In genomic region chr1:6329392-6329791, GRCh38 we compare ENCODE assay signal across 15 cellular contexts.
DNase-seq lines count a peak whose midpoint lies in the region; ATAC-seq and TF ChIP-seq lines count a peak whose summit lies in the region.
"Had no signal": no experiment of that assay in that cellular context is flagged by ENCODE, and none has a peak within 500 bp of the region (broad histone marks: within the 10 kb centered on the region; RNA-seq: fewer than 3 reads in every experiment).

No MANE protein-coding gene starts in this region.

- 20% methylated on average over 1 of the region's 7 CpGs; no CpG with 5 or more reads in 1 of the 2 experiments for WGBS in IMR-90 (ENCODE audit: extremely low coverage in 2 of 2, insufficient read length in 1 of 2), 2 experiments
- 60 to 77% methylated on average over 1 to 7 of the region's 7 CpGs for WGBS in transverse colon (ENCODE audit: low coverage in 1 of 2), 2 donors

- peaks cover 3% of the 10 kb centered on the region; the same call in 1 of the 2 replicates for H3K36me3 ChIP-seq in IMR-90 (ENCODE audit: control insufficient read depth, insufficient read depth, low read length)
- no peaks in the 10 kb centered on the region for H3K36me3 ChIP-seq in transverse colon
- H3K36me3 ChIP-seq: BE2C had no signal

- no peak overlapping the region for H2BK15ac ChIP-seq in IMR-90 (ENCODE audit: low read depth, low read length)

- no peak overlapping the region for H2BK120ac ChIP-seq in IMR-90 (ENCODE audit: low read depth, low read length)

- H4K8ac ChIP-seq in IMR-90 (ENCODE audit: low read depth in 2 of 2, low read length in 2 of 2), result peak overlapping the region; percentile 38 to 44; a peak in 2 of 4 replicates

- no peak overlapping the region for H3K56ac ChIP-seq in IMR-90 (ENCODE audit: extremely low read depth, insufficient read depth, low read length)

- no peak overlapping the region for H3K14ac ChIP-seq in IMR-90 (replicated peaks; ENCODE audit: low read depth, low read length)

- POLR2A ChIA-PET in IMR-90 (lab: Charles Lee; ENCODE audit: unreplicated experiment), result no interaction called here

- TF ChIP-seq RAD21 in IMR-90 (IDR thresholded peaks at IDR 0.05; ENCODE audit: low read length), result no peak

- H2BK20ac ChIP-seq in IMR-90 (ENCODE audit: low read depth, low read length), result no peak overlapping the region

- ATAC-seq in IMR-90 (ENCODE audit: low read depth) (no peak), Right ventricle myocardium superior (ENCODE audit: poor library complexity) (no peak)

- peak overlapping the region; percentile 55; the same call in 1 of the 2 replicates for H3K27ac ChIP-seq in IMR-90 (ENCODE audit: insufficient read depth, low read length)
- H3K27ac ChIP-seq in transverse colon, result peak overlapping the region; percentile 18 to 53 (median 48)
- H3K27ac ChIP-seq: parathyroid adenoma had no signal

- no peak overlapping the region for H4K5ac ChIP-seq in IMR-90 (ENCODE audit: low read depth, low read length)

- in situ Hi-C loops in IMR-90 (cut with MboI; ENCODE audit: low sequenced_read_pairs), result loop anchor here (25.0 kb wide), 1 partner anchor 817 kb away; no protein-coding TSS in a partner anchor
- in situ Hi-C loops in transverse colon (cut with MboI; ENCODE audit: low pct_ligation_motif_present in 1 of 4, low pct_unique_long_range_greater_than_20kb in 1 of 4, low sequenced_read_pairs in 3 of 4), result loop anchor here in 2 of 4 donors (25.0 kb wide), 1 partner anchor 292 kb away; the partner anchor contains the start of gene KCNAB2 (in 2 of the 2)

- TF ChIP-seq CTCF in IMR-90 (conservative IDR thresholded peaks at IDR 0.05; ENCODE audit: low read depth, low read length) (no peak), transverse colon (IDR thresholded peaks at IDR 0.05) (no peak)

- no peak overlapping the region for H2BK5ac ChIP-seq in IMR-90 (ENCODE audit: low read depth, low read length, poor library complexity, severe bottlenecking)

- H3K4ac ChIP-seq in IMR-90 (ENCODE audit: low read depth, low read length), result peak overlapping the region; percentile 34; the same call in 1 of the 2 replicates

- H3K27me3 ChIP-seq in IMR-90 (ENCODE audit: control insufficient read depth, insufficient read depth, low read length) (no peaks in the 10 kb centered on the region), transverse colon (no peaks in the 10 kb centered on the region)
- H3K27me3 ChIP-seq: BE2C had no signal

- H3K4me1 ChIP-seq in IMR-90 (ENCODE audit: control insufficient read depth, insufficient read depth, low read length), result peaks cover 14% of the 10 kb centered on the region
- H3K4me1 ChIP-seq in transverse colon, result peaks cover 12 to 43% (median 22%) of the 10 kb centered on the region in 4 donors
- H3K4me1 ChIP-seq: BE2C, parathyroid adenoma had no signal

- no peak overlapping the region; the same call in 1 of the 2 replicates for H3K4me2 ChIP-seq in IMR-90 (ENCODE audit: low read depth, low read length)

- H3K4me3 ChIP-seq in IMR-90 (ENCODE audit: insufficient read depth, low read depth, low read length), result no peak overlapping the region
- H3K4me3 ChIP-seq in transverse colon, result no peak overlapping the region

- no peaks in the 10 kb centered on the region; the same call in 1 of the 2 replicates for H4K20me1 ChIP-seq in IMR-90 (ENCODE audit: insufficient read depth, low read length)

- peaks cover 0 to 12% of the 10 kb centered on the region in 2 experiments; a peak in 2 of 4 replicates for H3K79me1 ChIP-seq in IMR-90 (ENCODE audit: low read depth in 1 of 2, low read length in 2 of 2)

- intact Hi-C loops in IMR-90 (cut with micrococcal nuclease) (no loop called here), transverse colon (cut with DNase I; ENCODE audit: low total_unique reads) (no loop called here), Right ventricle myocardium superior (cut with DNase I) (no loop called here)

- CTCF ChIA-PET in IMR-90 (lab: Yijun Ruan, JAX), result no interaction called here

- 0 out of 2 replicates have a peak overlapping the region, but pooled peaks have one; percentile 79 for H3K23ac ChIP-seq in IMR-90 (ENCODE audit: low read depth, low read length)

- H4K91ac ChIP-seq in IMR-90 (ENCODE audit: insufficient read depth, low read depth, low read length), result no peak overlapping the region

- no peak overlapping the region for H3K18ac ChIP-seq in IMR-90 (ENCODE audit: low read depth, low read length)

- dilution Hi-C loops in IMR-90 (cut with HindIII; ENCODE audit: low sequenced_read_pairs, unreplicated experiment), result no loop called here

- TF ChIP-seq POLR2A in IMR-90 (IDR thresholded peaks at IDR 0.05; ENCODE audit: low read depth, low read length) (no peak), transverse colon (IDR thresholded peaks at IDR 0.05) (no peak)

- no peak overlapping the region for H2AK9ac ChIP-seq in IMR-90 (replicated peaks; ENCODE audit: low read depth, low read length, poor library complexity)

- H3K9me3 ChIP-seq in IMR-90 (ENCODE audit: control insufficient read depth, insufficient read depth, low read length) (no peaks in the 10 kb centered on the region), transverse colon (no peaks in the 10 kb centered on the region)
- H3K9me3 ChIP-seq: BE2C had no signal

- no peak for TF ChIP-seq EP300 in transverse colon (IDR thresholded peaks at IDR 0.05; ENCODE audit: low read depth)

- no peak overlapping the region for H2AK5ac ChIP-seq in IMR-90 (ENCODE audit: low read depth, low read length)

- no TSS peak for BruUV-seq in IMR-90 (replicated peaks; lab: Mats Ljungman, UMichigan)

- H3K9ac ChIP-seq in IMR-90 (ENCODE audit: low read depth, low read length), result no peak overlapping the region
- H3K9ac ChIP-seq: parathyroid adenoma had no signal

- H2AFZ ChIP-seq in IMR-90 (replicated peaks; ENCODE audit: low read length, poor library complexity), result peak overlapping the region; percentile 65
- H2AFZ ChIP-seq: parathyroid adenoma had no signal

- peaks cover 8% of the 10 kb centered on the region; the same call in 1 of the 2 replicates for H3K9me1 ChIP-seq in IMR-90 (ENCODE audit: insufficient read depth, low read length)

- peak; percentile 17 for DNase-seq in IMR-90
- peak; percentile 40 for DNase-seq in astrocyte of the hippocampus (ENCODE audit: low read depth, low spot score)
- DNase-seq in lung microvascular endothelial cell (ENCODE audit: low read depth in 2 of 2), result peak; percentile 14 to 59
- DNase-seq in transverse colon, result peak; percentile 31
- DNase-seq in NCI-H748 treated with DMSO at 0.1 percent for 48 hours (lab: John Stamatoyannopoulos, UW), result no peak
- DNase-seq in NCI-H510A (lab: John Stamatoyannopoulos, UW), result no peak
- DNase-seq in Right ventricle myocardium superior, result no peak
- DNase-seq: activated CD4-positive, alpha-beta T cell treated with anti-CD3 and anti-CD28 coated beads for 48 hours; activated CD8-positive, alpha-beta memory T cell treated with anti-CD3 and anti-CD28 coated beads, Interleukin-2, amount 50 U/mL, for 48 hours; BE2C; Calu3; GDM1; left ventricle myocardium superior; NCI-H1436 treated with DMSO at 0.1 percent for 48 hours had no signal

TF ChIP-seq in IMR-90, 13 proteins besides CTCF, POLR2A, EP300 and RAD21:
- TF ChIP-seq RCOR1 (IDR thresholded peaks at IDR 0.05; ENCODE audit: insufficient replicate concordance, low read length) (no peak), MAFK (IDR thresholded peaks at IDR 0.05; ENCODE audit: low read depth, low read length) (no peak), MXI1 (IDR thresholded peaks at IDR 0.05; ENCODE audit: borderline replicate concordance, low read depth, low read length) (no peak), BHLHE40 (IDR thresholded peaks at IDR 0.05; ENCODE audit: low read depth, low read length) (no peak), CEBPB (IDR thresholded peaks at IDR 0.05; ENCODE audit: low read depth, low read length) (no peak), SMC3 (IDR thresholded peaks at IDR 0.05; ENCODE audit: low read depth, low read length) (no peak), RFX5 (IDR thresholded peaks at IDR 0.05; ENCODE audit: low read depth, low read length) (no peak), USF2 (IDR thresholded peaks at IDR 0.05; ENCODE audit: low read depth, low read length) (no peak), MAZ (IDR thresholded peaks at IDR 0.05; ENCODE audit: borderline replicate concordance, low read depth, low read length) (no peak), FOS (IDR thresholded peaks at IDR 0.05; ENCODE audit: low read depth, low read length) (no peak), ELK1 (IDR thresholded peaks at IDR 0.05; ENCODE audit: borderline replicate concordance, low read depth, low read length) (no peak), CHD1 (IDR thresholded peaks at IDR 0.05; ENCODE audit: low read depth, low read length) (no peak), NFE2L2 (IDR thresholded peaks at IDR 0.05; ENCODE audit: low read depth, low read length) (no peak)

Comparison
In these comparisons a context has a peak if more than half of its experiments do, and no peak if none do; other contexts are left out.
1. DNase-seq: peak in IMR-90 (single experiment), astrocyte of the hippocampus (single experiment), lung microvascular endothelial cell (2 of 2) and transverse colon (single experiment); none in NCI-H748 treated with DMSO at 0.1 percent for 48 hours (single experiment), NCI-H510A (single experiment) and Right ventricle myocardium superior (single experiment).